Comparison of ENCODE assay signal across 1 cellular context in genomic region chr7:2554654-2555053, GRCh38.
TF ChIP-seq lines count a peak whose summit lies in the region.

No MANE protein-coding gene starts in this region.

TF ChIP-seq in K562, 482 proteins besides CTCF, POLR2A, EP300 and RAD21 (continued from another document):
- TF ChIP-seq CBX1 (IDR thresholded peaks at IDR 0.05; ENCODE audit: low read depth) (no peak), ZC3H4 (CRISPR knock-in tag; IDR thresholded peaks at IDR 0.05; ENCODE audit: borderline replicate concordance) (0 out of 2 replicates have a peak, but pooled peaks have one; percentile 26), TEAD1 (CRISPR knock-in tag; IDR thresholded peaks at IDR 0.05) (0 out of 4 replicates have a peak, but pooled peaks of 1 of the 2 experiments have one; percentile 32), HDAC1 (IDR thresholded peaks at IDR 0.05) (0 out of 4 replicates have a peak, but pooled peaks of 1 of the 2 experiments have one; percentile 7), SREBF1 (IDR thresholded peaks at IDR 0.05; ENCODE audit: borderline replicate concordance, low read depth, low read length) (no peak), E2F6 (IDR thresholded peaks at IDR 0.05; ENCODE audit: borderline replicate concordance in 1 of 2, extremely low read depth in 1 of 2, insufficient read depth in 1 of 2, insufficient read length in 1 of 2, low read depth in 1 of 2, low read length in 1 of 2, poor library complexity in 1 of 2, severe bottlenecking in 1 of 2) (peak in 1 of 2 experiments; percentile 11), ZNF282 (CRISPR knock-in tag; IDR thresholded peaks at IDR 0.05) (0 out of 2 replicates have a peak, but pooled peaks have one; percentile 30), FOXA3 (CRISPR knock-in tag; conservative IDR thresholded peaks at IDR 0.05 in 1 of 2, IDR thresholded peaks at IDR 0.05 in 1 of 2) (0 out of 4 replicates have a peak, but pooled peaks of 1 of the 2 experiments have one; percentile 52), ZNF740 (CRISPR knock-in tag; IDR thresholded peaks at IDR 0.05) (peak; percentile 10; the same call in 1 of the 2 replicates), ZNF740 (tag; IDR thresholded peaks at IDR 0.05) (no peak), THRAP3 (IDR thresholded peaks at IDR 0.05; ENCODE audit: borderline replicate concordance) (no peak), KLF1 (tag; IDR thresholded peaks at IDR 0.05) (no peak)
TF ChIP-seq in K562: peak in this region for 7.
